Comparison of ENCODE assay signal across 1 cellular context in the genomic region with DNA sequence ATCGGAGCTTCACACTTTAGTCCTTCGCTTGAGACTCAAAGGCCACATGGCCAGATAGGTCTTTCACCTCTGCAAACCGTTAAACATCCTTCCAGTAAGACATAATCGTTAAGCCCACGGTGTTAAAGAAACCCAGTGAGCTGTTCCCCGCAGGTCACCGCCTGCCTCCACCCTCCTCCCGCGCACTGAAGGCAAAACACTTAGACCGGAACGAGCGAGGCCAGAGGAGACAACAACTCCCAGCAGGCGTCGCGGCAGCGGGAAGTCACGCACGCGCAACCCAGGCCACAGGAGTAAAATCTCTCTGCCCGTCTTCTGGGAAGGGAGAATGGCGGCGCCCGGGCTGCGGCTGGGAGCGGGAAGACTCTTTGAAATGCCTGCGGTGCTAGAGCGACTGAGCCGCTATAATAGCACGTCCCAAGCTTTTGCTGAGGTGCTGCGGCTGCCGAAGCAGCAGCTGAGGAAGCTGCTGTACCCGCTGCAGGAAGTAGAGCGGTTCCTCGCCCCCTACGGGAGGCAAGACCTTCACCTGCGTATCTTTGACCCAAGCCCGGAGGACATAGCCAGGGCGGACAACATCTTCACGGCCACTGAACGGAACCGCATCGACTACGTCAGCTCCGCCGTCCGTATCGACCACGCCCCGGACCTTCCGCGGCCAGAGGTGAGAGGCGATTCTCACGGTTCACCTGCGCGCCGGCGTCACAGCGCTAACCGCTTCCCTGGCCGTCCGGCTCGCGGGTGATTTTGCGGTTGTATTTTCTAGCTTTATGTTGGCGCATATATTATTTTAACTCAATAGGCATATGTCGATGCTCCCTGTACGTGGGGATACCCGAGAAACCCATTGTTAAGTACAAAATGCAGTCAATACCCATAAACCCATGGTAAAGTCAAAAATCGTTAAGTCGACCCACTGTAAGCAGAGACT.
TF ChIP-seq lines count a peak whose summit lies in the region.

GTPBP8 (plus strand) TSS at position 313 of the 931 bp plus-strand sequence; CDS start at position 329, 16 bp downstream.

TF ChIP-seq in GM12878, 131 proteins besides CTCF, POLR2A, EP300 and RAD21 (continued from another document):
- TF ChIP-seq, protein P1, sequence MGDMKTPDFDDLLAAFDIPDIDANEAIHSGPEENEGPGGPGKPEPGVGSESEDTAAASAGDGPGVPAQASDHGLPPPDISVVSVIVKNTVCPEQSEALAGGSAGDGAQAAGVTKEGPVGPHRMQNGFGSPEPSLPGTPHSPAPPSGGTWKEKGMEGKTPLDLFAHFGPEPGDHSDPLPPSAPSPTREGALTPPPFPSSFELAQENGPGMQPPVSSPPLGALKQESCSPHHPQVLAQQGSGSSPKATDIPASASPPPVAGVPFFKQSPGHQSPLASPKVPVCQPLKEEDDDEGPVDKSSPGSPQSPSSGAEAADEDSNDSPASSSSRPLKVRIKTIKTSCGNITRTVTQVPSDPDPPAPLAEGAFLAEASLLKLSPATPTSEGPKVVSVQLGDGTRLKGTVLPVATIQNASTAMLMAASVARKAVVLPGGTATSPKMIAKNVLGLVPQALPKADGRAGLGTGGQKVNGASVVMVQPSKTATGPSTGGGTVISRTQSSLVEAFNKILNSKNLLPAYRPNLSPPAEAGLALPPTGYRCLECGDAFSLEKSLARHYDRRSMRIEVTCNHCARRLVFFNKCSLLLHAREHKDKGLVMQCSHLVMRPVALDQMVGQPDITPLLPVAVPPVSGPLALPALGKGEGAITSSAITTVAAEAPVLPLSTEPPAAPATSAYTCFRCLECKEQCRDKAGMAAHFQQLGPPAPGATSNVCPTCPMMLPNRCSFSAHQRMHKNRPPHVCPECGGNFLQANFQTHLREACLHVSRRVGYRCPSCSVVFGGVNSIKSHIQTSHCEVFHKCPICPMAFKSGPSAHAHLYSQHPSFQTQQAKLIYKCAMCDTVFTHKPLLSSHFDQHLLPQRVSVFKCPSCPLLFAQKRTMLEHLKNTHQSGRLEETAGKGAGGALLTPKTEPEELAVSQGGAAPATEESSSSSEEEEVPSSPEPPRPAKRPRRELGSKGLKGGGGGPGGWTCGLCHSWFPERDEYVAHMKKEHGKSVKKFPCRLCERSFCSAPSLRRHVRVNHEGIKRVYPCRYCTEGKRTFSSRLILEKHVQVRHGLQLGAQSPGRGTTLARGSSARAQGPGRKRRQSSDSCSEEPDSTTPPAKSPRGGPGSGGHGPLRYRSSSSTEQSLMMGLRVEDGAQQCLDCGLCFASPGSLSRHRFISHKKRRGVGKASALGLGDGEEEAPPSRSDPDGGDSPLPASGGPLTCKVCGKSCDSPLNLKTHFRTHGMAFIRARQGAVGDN (IDR thresholded peaks at IDR 0.05) = peak; percentile 66; the same call in 1 of the 2 replicates
- 0 out of 2 replicates have a peak, but pooled peaks have one; percentile 4 for TF ChIP-seq PKNOX1 (IDR thresholded peaks at IDR 0.05)
- peak; percentile 8 for TF ChIP-seq PBX3 (IDR thresholded peaks at IDR 0.05; ENCODE audit: insufficient replicate concordance, low read depth, low read length)
- peak; percentile 85 for TF ChIP-seq CREB1 (IDR thresholded peaks at IDR 0.05; ENCODE audit: low read depth)
- no peak; the same call in 1 of the 2 replicates for TF ChIP-seq ZNF207 (IDR thresholded peaks at IDR 0.05; ENCODE audit: borderline replicate concordance)
- peak; percentile 56; the same call in 1 of the 2 replicates for TF ChIP-seq EED (IDR thresholded peaks at IDR 0.05; ENCODE audit: low read depth)
- TF ChIP-seq, protein P2, sequence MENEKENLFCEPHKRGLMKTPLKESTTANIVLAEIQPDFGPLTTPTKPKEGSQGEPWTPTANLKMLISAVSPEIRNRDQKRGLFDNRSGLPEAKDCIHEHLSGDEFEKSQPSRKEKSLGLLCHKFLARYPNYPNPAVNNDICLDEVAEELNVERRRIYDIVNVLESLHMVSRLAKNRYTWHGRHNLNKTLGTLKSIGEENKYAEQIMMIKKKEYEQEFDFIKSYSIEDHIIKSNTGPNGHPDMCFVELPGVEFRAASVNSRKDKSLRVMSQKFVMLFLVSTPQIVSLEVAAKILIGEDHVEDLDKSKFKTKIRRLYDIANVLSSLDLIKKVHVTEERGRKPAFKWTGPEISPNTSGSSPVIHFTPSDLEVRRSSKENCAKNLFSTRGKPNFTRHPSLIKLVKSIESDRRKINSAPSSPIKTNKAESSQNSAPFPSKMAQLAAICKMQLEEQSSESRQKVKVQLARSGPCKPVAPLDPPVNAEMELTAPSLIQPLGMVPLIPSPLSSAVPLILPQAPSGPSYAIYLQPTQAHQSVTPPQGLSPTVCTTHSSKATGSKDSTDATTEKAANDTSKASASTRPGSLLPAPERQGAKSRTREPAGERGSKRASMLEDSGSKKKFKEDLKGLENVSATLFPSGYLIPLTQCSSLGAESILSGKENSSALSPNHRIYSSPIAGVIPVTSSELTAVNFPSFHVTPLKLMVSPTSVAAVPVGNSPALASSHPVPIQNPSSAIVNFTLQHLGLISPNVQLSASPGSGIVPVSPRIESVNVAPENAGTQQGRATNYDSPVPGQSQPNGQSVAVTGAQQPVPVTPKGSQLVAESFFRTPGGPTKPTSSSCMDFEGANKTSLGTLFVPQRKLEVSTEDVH (IDR thresholded peaks at IDR 0.05; ENCODE audit: low read depth, partially characterized antibody) = no peak
- TF ChIP-seq MLLT1 (IDR thresholded peaks at IDR 0.05) = peak; percentile 79; the same call in 1 of the 2 replicates
